Comparison of ENCODE assay signal across 16 cellular contexts in genomic region chr14:33679461-33680225, GRCh38.
A peak's percentile ranks its signal among the peaks of the same experiment; 100 is the strongest.
DNase-seq lines count a peak whose midpoint lies in the region; ATAC-seq and TF ChIP-seq lines count a peak whose summit lies in the region.
"Had no signal": no experiment of that assay in that cellular context is flagged by ENCODE, and none has a peak within 500 bp of the region (broad histone marks: within the 10 kb centered on the region; RNA-seq: fewer than 3 reads in every experiment).

No MANE protein-coding gene starts in this region.

- H3K27ac ChIP-seq in vagina (no peak overlapping the region), tibial nerve (no peak overlapping the region)

- no peak for TF ChIP-seq EP300 in tibial nerve (IDR thresholded peaks at IDR 0.05)

- H3K27me3 ChIP-seq in vagina: no peaks in the 10 kb centered on the region
- H3K27me3 ChIP-seq in tibial nerve: no peaks in the 10 kb centered on the region

- DNase-seq in HFF-Myc (ENCODE audit: extremely low read depth, low read depth): peak; percentile 41
- peak; percentile 61 for DNase-seq in fibroblast of pulmonary artery (ENCODE audit: low read depth)
- peak; percentile 54 for DNase-seq in skeletal muscle cell (ENCODE audit: low read depth)
- no peak for DNase-seq in vagina (ENCODE audit: extremely low spot score in 2 of 2)
- DNase-seq in GM19240 (ENCODE audit: insufficient read length, low spot score): no peak
- no peak for DNase-seq in tibial nerve (ENCODE audit: low spot score in 2 of 2)
- DNase-seq: activated naive CD4-positive, alpha-beta T cell treated with anti-CD3 and anti-CD28 coated beads, Interleukin-2, amount 50 U/mL, for 16 hours; Caco-2; islet precursor cell; naive B cell; NCI-H1048; NCI-H446; Right ventricle myocardium superior had no signal

- no peak for TF ChIP-seq CTCF in HFF-Myc (IDR thresholded peaks at IDR 0.05; ENCODE audit: low read depth, low read length, missing control alignments)
- TF ChIP-seq CTCF in fibroblast of pulmonary artery (IDR thresholded peaks at IDR 0.05; ENCODE audit: low read length, missing control alignments): no peak
- TF ChIP-seq CTCF in vagina (IDR thresholded peaks at IDR 0.05): no peak
- TF ChIP-seq CTCF in tibial nerve (IDR thresholded peaks at IDR 0.05): no peak

- no peaks in the 10 kb centered on the region for H3K9me3 ChIP-seq in vagina
- H3K9me3 ChIP-seq in tibial nerve: no peaks in the 10 kb centered on the region

- no peak for TF ChIP-seq POLR2A in vagina (IDR thresholded peaks at IDR 0.05)
- TF ChIP-seq POLR2A in tibial nerve (IDR thresholded peaks at IDR 0.05): no peak

- ATAC-seq in SK-N-SH treated with all-trans-retinoic acid at 6 μM for 48 hours (peak; percentile 91), GM21576 (IDR thresholded peaks at IDR 0.05; ENCODE audit: unreplicated experiment) (no peak)

- intact Hi-C loops in vagina (cut with DNase I): no loop called here

- H3K36me3 ChIP-seq in vagina (no peaks in the 10 kb centered on the region), tibial nerve (no peaks in the 10 kb centered on the region)

- H3K4me1 ChIP-seq in vagina (peaks cover 10% of the 10 kb centered on the region), tibial nerve (peaks cover 0 to 19% (median 2%) of the 10 kb centered on the region in 4 donors)
- H3K4me1 ChIP-seq: Caco-2 had no signal

- H3K4me3 ChIP-seq in HFF-Myc (replicated peaks; ENCODE audit: low read depth, low read length) (no peak overlapping the region), fibroblast of pulmonary artery (replicated peaks; ENCODE audit: low read depth, low read length) (no peak overlapping the region), skeletal muscle cell (ENCODE audit: low read depth, low read length) (no peak overlapping the region), vagina (no peak overlapping the region), tibial nerve (no peak overlapping the region)
- H3K4me3 ChIP-seq: skin epidermis had no signal

- WGBS in tibial nerve, 2 donors: 41 to 42% methylated on average over 3 of the region's 3 CpGs

TF ChIP-seq in SK-N-SH treated with all-trans-retinoic acid at 6 μM for 48 hours, 23 proteins besides CTCF, POLR2A, EP300 and RAD21:
- TF ChIP-seq TCF4 (CRISPR knock-in tag; IDR thresholded peaks at IDR 0.05; ENCODE audit: borderline replicate concordance) (peak; percentile 67; the same call in 1 of the 2 replicates), ZFP3 (CRISPR knock-in tag; IDR thresholded peaks at IDR 0.05) (no peak), ZC3H10 (CRISPR knock-in tag; IDR thresholded peaks at IDR 0.05) (peak; percentile 97), PATZ1 (CRISPR knock-in tag; IDR thresholded peaks at IDR 0.05; ENCODE audit: borderline replicate concordance) (peak; percentile 97), ESRRG (CRISPR knock-in tag; IDR thresholded peaks at IDR 0.05) (no peak), ARNTL (CRISPR knock-in tag; IDR thresholded peaks at IDR 0.05; ENCODE audit: borderline replicate concordance, low read depth) (no peak), CREB5 (CRISPR knock-in tag; IDR thresholded peaks at IDR 0.05; ENCODE audit: low read depth) (peak; percentile 92; the same call in 1 of the 2 replicates), POU6F1 (CRISPR knock-in tag; IDR thresholded peaks at IDR 0.05; ENCODE audit: borderline replicate concordance, low read depth) (0 out of 2 replicates have a peak, but pooled peaks have one; percentile 47), RARB (CRISPR knock-in tag; IDR thresholded peaks at IDR 0.05) (peak; percentile 96), OSR1 (CRISPR knock-in tag; IDR thresholded peaks at IDR 0.05) (no peak), BACH2 (CRISPR knock-in tag; IDR thresholded peaks at IDR 0.05; ENCODE audit: borderline replicate concordance) (no peak), TOX (CRISPR knock-in tag; IDR thresholded peaks at IDR 0.05; ENCODE audit: borderline replicate concordance) (peak; percentile 98), CSRNP3 (CRISPR knock-in tag; IDR thresholded peaks at IDR 0.05) (peak; percentile 97), ZNF565 (CRISPR knock-in tag; conservative IDR thresholded peaks at IDR 0.05; ENCODE audit: low read depth) (no peak), ISL1 (CRISPR knock-in tag; IDR thresholded peaks at IDR 0.05) (peak; percentile 100)

Comparison
In these comparisons a context has a peak if more than half of its experiments do, and no peak if none do; other contexts are left out.
1. DNase-seq: peak in HFF-Myc (single experiment), fibroblast of pulmonary artery (single experiment) and skeletal muscle cell (single experiment); none in vagina (0 of 2), GM19240 (single experiment) and tibial nerve (0 of 2).